In the genomic region with DNA sequence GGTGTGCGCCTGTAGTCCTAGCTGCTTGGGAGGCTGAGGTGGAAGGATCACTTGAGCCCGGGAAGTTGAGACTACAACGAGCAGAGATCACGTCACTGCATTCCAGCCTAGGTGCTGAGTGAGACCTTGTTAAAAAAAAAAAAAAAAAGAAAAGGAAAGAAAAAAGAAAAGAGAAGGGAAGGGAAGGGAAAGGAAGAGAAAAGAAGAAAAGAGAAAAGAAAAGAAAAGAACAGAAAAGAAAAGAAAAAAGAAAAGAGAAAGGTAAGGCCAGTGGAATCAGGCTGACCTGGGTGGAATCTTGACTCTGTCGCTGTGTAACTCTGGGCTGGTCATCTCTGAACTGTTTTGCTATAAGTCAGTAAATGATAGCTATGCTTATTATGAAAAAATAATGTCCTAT, we compare ENCODE assay signal across 2 cellular contexts.
TF ChIP-seq lines count a peak whose summit lies in the region.

No MANE protein-coding gene starts in this region.

TF ChIP-seq in HEK293, 187 proteins besides CTCF, POLR2A, EP300 and RAD21:
- TF ChIP-seq ZNF658 (tag by site-specific recombination; IDR thresholded peaks at IDR 0.05) (no peak), PRDM1 (tag by site-specific recombination; IDR thresholded peaks at IDR 0.05) (peak; percentile 94)
TF ChIP-seq in HEK293: peak in this region for 1.

TF ChIP-seq in K562, 482 proteins besides CTCF, POLR2A, EP300 and RAD21:
- TF ChIP-seq ZNF717 (CRISPR knock-in tag; IDR thresholded peaks at IDR 0.05), result no peak
- TF ChIP-seq, protein P1, sequence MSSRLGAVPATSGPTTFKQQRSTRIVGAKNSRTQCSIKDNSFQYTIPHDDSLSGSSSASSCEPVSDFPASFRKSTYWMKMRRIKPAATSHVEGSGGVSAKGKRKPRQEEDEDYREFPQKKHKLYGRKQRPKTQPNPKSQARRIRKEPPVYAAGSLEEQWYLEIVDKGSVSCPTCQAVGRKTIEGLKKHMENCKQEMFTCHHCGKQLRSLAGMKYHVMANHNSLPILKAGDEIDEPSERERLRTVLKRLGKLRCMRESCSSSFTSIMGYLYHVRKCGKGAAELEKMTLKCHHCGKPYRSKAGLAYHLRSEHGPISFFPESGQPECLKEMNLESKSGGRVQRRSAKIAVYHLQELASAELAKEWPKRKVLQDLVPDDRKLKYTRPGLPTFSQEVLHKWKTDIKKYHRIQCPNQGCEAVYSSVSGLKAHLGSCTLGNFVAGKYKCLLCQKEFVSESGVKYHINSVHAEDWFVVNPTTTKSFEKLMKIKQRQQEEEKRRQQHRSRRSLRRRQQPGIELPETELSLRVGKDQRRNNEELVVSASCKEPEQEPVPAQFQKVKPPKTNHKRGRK (tag; IDR thresholded peaks at IDR 0.05), result peak; percentile 37; the same call in 1 of the 2 replicates
